In genomic region chr12:120115692-120116442, GRCh38 we compare ENCODE assay signal across 8 cellular contexts. TPM values are rescaled to one million over a fixed set of nuclear protein-coding genes. Genes with fewer than 3 reads are reported as not detected.
DNase-seq lines count a peak whose midpoint lies in the region; ATAC-seq lines count a peak whose summit lies in the region.

No MANE protein-coding gene starts in this region.

- ATAC-seq in HG03196 (IDR thresholded peaks at IDR 0.05; ENCODE audit: unreplicated experiment): peak; percentile 4
- no peak for ATAC-seq in naive thymus-derived CD8-positive, alpha-beta T cell

- H3K9me3 Mint-ChIP-seq in naive thymus-derived CD8-positive, alpha-beta T cell: no peaks in the 10 kb centered on the region

- H3K9me3 ChIP-seq in SK-N-MC (ENCODE audit: low read depth, low read length) (no peaks in the 10 kb centered on the region), endocrine pancreas (ENCODE audit: control insufficient read depth, low read length) (no peaks in the 10 kb centered on the region)

- peak overlapping the region; percentile 70 to 97 (median 91) for H3K4me3 Mint-ChIP-seq in naive thymus-derived CD8-positive, alpha-beta T cell

- no peaks in the 10 kb centered on the region for H3K27me3 ChIP-seq in endocrine pancreas (ENCODE audit: control insufficient read depth, insufficient read depth, low read length)

- no peak overlapping the region for H3K27ac ChIP-seq in SK-N-MC

- POLR2A ChIA-PET in naive thymus-derived CD8-positive, alpha-beta T cell (lab: Charles Lee): interaction anchor here (0.6 to 4.9 kb wide), 11 partner anchors 11 to 175 kb away, joined by 3 to 35 read pairs (median 7); partner anchors contain the start of genes BICDL1, RNU4-2 and RPLP0

- H3K36me3 ChIP-seq in SK-N-MC (ENCODE audit: insufficient read depth, low read length) (peaks cover 5% of the 10 kb centered on the region), endocrine pancreas (ENCODE audit: control insufficient read depth, insufficient read depth, low read length) (no peaks in the 10 kb centered on the region)

- H3K9ac ChIP-seq in SK-N-MC (ENCODE audit: insufficient read length): peak overlapping the region; percentile 76
- H3K9ac ChIP-seq in endocrine pancreas (ENCODE audit: control insufficient read depth, insufficient read depth, low read length): peak overlapping the region; percentile 69

- H3K4me1 ChIP-seq in endocrine pancreas (ENCODE audit: control insufficient read depth, insufficient read depth, low read length): peaks cover 12% of the 10 kb centered on the region

- H3K4me1 Mint-ChIP-seq in naive thymus-derived CD8-positive, alpha-beta T cell: peaks cover 37 to 80% (median 76%) of the 10 kb centered on the region in 4 donors

- H3K36me3 Mint-ChIP-seq in naive thymus-derived CD8-positive, alpha-beta T cell: peaks cover 0 to 25% (median 2%) of the 10 kb centered on the region in 3 donors

- H3K27me3 Mint-ChIP-seq in naive thymus-derived CD8-positive, alpha-beta T cell: no peaks in the 10 kb centered on the region

- DNase-seq in NCI-H146 (lab: John Stamatoyannopoulos, UW) (peak; percentile 31), NCI-H146 treated with DMSO at 0.1 percent for 48 hours (lab: John Stamatoyannopoulos, UW; ENCODE audit: unreplicated experiment) (no peak), SK-N-MC (ENCODE audit: low read depth, low spot score) (no peak), HPDE6-E6E7 (ENCODE audit: extremely low spot score) (no peak), dedifferentiated amniotic fluid mesenchymal stem cell (ENCODE audit: extremely low spot score) (no peak)
- peak in 1 of 10 donors; percentile 6 for DNase-seq in naive thymus-derived CD8-positive, alpha-beta T cell

- peak overlapping the region; percentile 80 to 97 (median 92) for H3K27ac Mint-ChIP-seq in naive thymus-derived CD8-positive, alpha-beta T cell

- H3K4me3 ChIP-seq in SK-N-MC: peak overlapping the region; percentile 79
- H3K4me3 ChIP-seq in endocrine pancreas (ENCODE audit: control insufficient read depth, insufficient read depth, low read length): peak overlapping the region; percentile 89

RNA-seq across cellular contexts. Expression of gene RAB35, which starts 0.7 kb away (rescaled TPM):
- total RNA-seq in naive thymus-derived CD8-positive, alpha-beta T cell: 10 to 100 TPM; 49.8 to 51.6 TPM
- 10 to 100 TPM; 10.2 to 14.1 (median 12.6) TPM for polyA plus RNA-seq in naive thymus-derived CD8-positive, alpha-beta T cell
